Comparison of ENCODE assay signal across 8 cellular contexts in the genomic region with DNA sequence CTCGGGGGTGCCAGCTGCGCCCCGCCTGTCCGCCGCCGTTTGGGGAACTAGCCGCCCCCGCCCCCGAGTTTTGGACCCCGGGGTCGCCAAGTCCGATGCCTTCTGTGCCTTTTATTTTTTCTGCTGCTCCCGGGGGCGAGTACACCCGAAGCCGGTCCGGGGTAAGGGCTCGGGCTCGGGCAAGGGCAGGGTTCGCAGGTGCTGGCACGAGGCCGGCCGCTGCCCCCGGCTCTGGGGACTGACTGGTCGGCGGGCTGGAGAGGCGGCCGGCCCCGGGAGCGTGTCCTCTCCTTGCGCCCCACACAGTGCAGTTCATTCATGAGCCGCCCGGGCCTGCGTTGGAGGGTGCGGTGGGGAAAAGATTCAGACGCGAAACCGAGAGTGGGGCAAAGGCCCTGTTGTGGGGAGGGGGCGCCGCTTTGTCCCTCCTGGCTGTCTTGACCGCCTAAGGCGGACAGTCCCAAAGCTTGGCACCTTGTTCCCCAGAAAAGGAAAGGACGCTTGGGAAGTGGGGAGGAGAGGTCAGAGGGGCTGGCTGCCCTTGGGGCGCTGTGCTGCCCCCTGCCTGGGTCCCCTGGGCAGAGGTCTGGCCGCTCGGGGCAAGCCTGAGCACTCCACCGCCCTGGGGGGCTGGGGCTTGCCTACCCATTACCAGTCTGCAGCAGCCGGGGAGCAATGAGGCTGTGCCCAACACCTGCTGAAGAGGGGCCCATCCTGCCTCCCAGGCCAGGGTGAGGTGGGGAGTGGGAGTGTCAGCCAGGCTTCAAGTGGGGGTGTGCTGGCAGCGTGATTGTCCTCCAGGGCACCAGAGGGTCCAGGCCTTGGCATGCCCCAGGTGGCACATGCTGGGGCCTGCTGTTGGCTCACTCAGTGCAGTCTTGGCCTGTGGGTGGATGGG. TPM values are rescaled to one million over a fixed set of nuclear protein-coding genes. Genes with fewer than 3 reads are reported as not detected.
DNase-seq lines count a peak whose midpoint lies in the region; ATAC-seq and TF ChIP-seq lines count a peak whose summit lies in the region.

No MANE protein-coding gene starts in this region.

- TF ChIP-seq CTCF in GM10266 (IDR thresholded peaks at IDR 0.05; ENCODE audit: control insufficient read depth, insufficient read depth, low read depth, missing control alignments) (peak; percentile 6), astrocyte of the spinal cord (IDR thresholded peaks at IDR 0.05; ENCODE audit: low read depth, low read length) (no peak), gastrocnemius medialis (IDR thresholded peaks at IDR 0.05 in 4 of 5, conservative IDR thresholded peaks at IDR 0.05 in 1 of 5) (peak; percentile 12 to 43 (median 37))

- H3K36me3 ChIP-seq in gastrocnemius medialis = no peaks in the 10 kb centered on the region

- H3K27me3 ChIP-seq in gastrocnemius medialis = no peaks in the 10 kb centered on the region

- ATAC-seq in gastrocnemius medialis (peak; percentile 31 to 39), GM18502 (IDR thresholded peaks at IDR 0.05; ENCODE audit: poor library complexity, unreplicated experiment) (no peak), GM18861 (IDR thresholded peaks at IDR 0.05; ENCODE audit: unreplicated experiment) (no peak)

- peak; percentile 46 for DNase-seq in ACHN
- peak; percentile 49 for DNase-seq in GM10266 (ENCODE audit: extremely low spot score)
- DNase-seq in NCI-H69 (lab: John Stamatoyannopoulos, UW) = peak; percentile 43
- no peak for DNase-seq in astrocyte of the spinal cord (ENCODE audit: low read depth, low spot score)
- DNase-seq in gastrocnemius medialis = peak in 1 of 2 donors; percentile 46

- in situ Hi-C loops in ACHN (cut with HindIII; ENCODE audit: low pct_ligation_motif_present, low pct_unique_long_range_greater_than_20kb, low sequenced_read_pairs) (no loop called here), astrocyte of the spinal cord (cut with HindIII; ENCODE audit: low sequenced_read_pairs) (no loop called here), gastrocnemius medialis (cut with MboI; ENCODE audit: low sequenced_read_pairs in 4 of 4) (no loop called here)

- H3K4me3 ChIP-seq in astrocyte of the spinal cord (ENCODE audit: low read depth, low read length) (peak overlapping the region; percentile 86), iPS-11a (ENCODE audit: low read depth, low read length) (peak overlapping the region; percentile 66), gastrocnemius medialis (peak overlapping the region; percentile 78 to 99 (median 94))

- H3K27ac ChIP-seq in gastrocnemius medialis = peak overlapping the region; percentile 97 to 100 (median 99)

- no peak for TF ChIP-seq POLR2A in gastrocnemius medialis (IDR thresholded peaks at IDR 0.05)

- intact Hi-C loops in gastrocnemius medialis (cut with DNase I; ENCODE audit: low total_unique reads) = loop anchor here (2.0 to 5.0 kb wide), 2 partner anchors 23 to 119 kb away; a partner anchor contains a TSS

- no peaks in the 10 kb centered on the region for H3K9me3 ChIP-seq in gastrocnemius medialis

- peaks cover 52 to 55% of the 10 kb centered on the region in 2 donors for H3K4me1 ChIP-seq in gastrocnemius medialis

RNA-seq across cellular contexts. Expression of a gene that starts 0.9 kb away (rescaled TPM):
- 10 to 100 TPM; 27.2 to 71.9 (median 43.7) TPM for total RNA-seq in gastrocnemius medialis

RNA-seq across cellular contexts. Expression of a gene that starts 1.0 kb away (rescaled TPM):
- 100 to 1,000 TPM; 100 to 180 (median 152) TPM for total RNA-seq in gastrocnemius medialis

RNA-seq across cellular contexts. Expression of a gene that starts 30.4 kb away (rescaled TPM):
- under 1 TPM in 1 of 4 donors, not detected in 3; 0.42 TPM for total RNA-seq in gastrocnemius medialis

Comparison
In these comparisons a context has a peak if more than half of its experiments do, and no peak if none do; other contexts are left out.
1. ATAC-seq: peak in gastrocnemius medialis (2 of 2); none in GM18502 (single experiment) and GM18861 (single experiment).
2. Peak in every context shown above with its lines, with median percentiles within 50 percentile points of each other: H3K4me3 ChIP-seq.